1 cellular context compared by ENCODE assay signal in the genomic region with DNA sequence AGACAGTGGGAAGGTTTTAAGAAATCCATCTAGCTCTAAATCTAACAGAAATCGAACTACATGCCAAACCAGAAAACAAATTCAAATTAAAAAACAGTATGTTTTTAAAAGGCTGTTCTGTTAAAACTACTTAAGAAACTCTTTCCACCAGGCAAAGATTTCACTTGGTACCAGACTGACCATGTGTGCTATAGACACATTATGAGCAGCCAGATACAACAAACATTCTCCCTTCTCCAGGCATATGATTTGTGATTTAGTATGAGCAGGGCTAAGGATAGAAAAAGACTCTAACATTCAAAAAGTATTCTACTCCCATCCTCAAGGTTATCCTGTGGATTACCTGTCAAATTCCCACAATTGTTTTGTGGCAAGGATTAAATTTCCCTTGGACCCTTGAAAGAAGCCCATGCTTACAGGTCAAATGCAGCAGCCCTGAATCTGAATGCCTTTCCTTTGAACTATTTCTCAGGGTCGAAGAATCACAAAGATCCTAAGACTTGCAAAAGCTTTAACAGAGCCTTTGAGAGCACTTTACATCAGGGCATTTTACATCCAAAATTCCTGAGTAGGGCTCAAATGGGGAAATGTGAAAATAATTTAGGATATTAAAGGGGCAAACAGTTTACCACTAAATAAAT.
TF ChIP-seq lines count a peak whose summit lies in the region.

No MANE protein-coding gene starts in this region.

TF ChIP-seq in H1, 55 proteins besides CTCF, POLR2A, EP300 and RAD21:
- TF ChIP-seq JUND (IDR thresholded peaks at IDR 0.05; ENCODE audit: low read length) (no peak), SUZ12 (IDR thresholded peaks at IDR 0.05; ENCODE audit: low read length) (no peak), BRCA1 (IDR thresholded peaks at IDR 0.05; ENCODE audit: low read depth, low read length) (no peak), SAP30 (IDR thresholded peaks at IDR 0.05; ENCODE audit: insufficient read depth, insufficient replicate concordance, low read length) (no peak), JUN (IDR thresholded peaks at IDR 0.05; ENCODE audit: low read depth, low read length) (no peak), NANOG (IDR thresholded peaks at IDR 0.05; ENCODE audit: insufficient read depth, low read depth, low read length, poor library complexity, severe bottlenecking) (no peak), TBP (IDR thresholded peaks at IDR 0.05; ENCODE audit: low read depth, low read length) (no peak), GABPA (IDR thresholded peaks at IDR 0.05; ENCODE audit: borderline replicate concordance, insufficient read depth, low read length) (no peak), POU5F1 (IDR thresholded peaks at IDR 0.05; ENCODE audit: low read depth, low read length) (no peak)
- TF ChIP-seq, protein P1, sequence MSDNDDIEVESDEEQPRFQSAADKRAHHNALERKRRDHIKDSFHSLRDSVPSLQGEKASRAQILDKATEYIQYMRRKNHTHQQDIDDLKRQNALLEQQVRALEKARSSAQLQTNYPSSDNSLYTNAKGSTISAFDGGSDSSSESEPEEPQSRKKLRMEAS (IDR thresholded peaks at IDR 0.05): no peak
